Comparison of ENCODE assay signal across 1 cellular context in the genomic region with DNA sequence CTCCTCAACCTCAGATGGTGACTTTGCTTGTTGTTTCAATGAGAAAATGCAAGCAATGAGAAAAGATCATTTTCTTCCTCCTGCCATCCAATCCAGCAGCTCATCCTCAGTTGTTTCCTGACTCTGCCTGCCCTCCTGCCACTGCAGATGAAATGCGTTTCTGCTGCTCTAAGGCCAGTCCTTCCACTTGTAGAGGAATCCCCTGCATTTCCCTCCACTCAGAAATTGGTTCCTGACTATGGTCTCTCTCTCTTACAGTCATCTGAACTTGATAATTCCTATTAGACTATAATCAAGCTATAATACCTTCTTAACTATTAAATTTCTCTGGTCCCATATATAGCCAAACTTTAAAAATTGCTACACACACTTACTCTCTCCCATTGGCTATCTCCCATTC.
TF ChIP-seq lines count a peak whose summit lies in the region.

No MANE protein-coding gene starts in this region.

TF ChIP-seq in HEK293, 187 proteins besides CTCF, POLR2A, EP300 and RAD21 (continued from another document):
- TF ChIP-seq REST (tag by site-specific recombination; IDR thresholded peaks at IDR 0.05), result no peak
- no peak for TF ChIP-seq PRDM10 (tag by site-specific recombination; IDR thresholded peaks at IDR 0.05)
- no peak for TF ChIP-seq ZBTB49 (tag by site-specific recombination; IDR thresholded peaks at IDR 0.05; ENCODE audit: low read depth)
- no peak for TF ChIP-seq ZNF366 (tag by site-specific recombination; conservative IDR thresholded peaks at IDR 0.05)
- TF ChIP-seq GLIS1 (tag by site-specific recombination; IDR thresholded peaks at IDR 0.05), result no peak
- TF ChIP-seq ZSCAN16 (tag by site-specific recombination; IDR thresholded peaks at IDR 0.05), result no peak
- TF ChIP-seq ZNF155 (tag by site-specific recombination; IDR thresholded peaks at IDR 0.05), result no peak
- no peak for TF ChIP-seq ZFP41 (tag by site-specific recombination; IDR thresholded peaks at IDR 0.05; ENCODE audit: borderline replicate concordance)
- TF ChIP-seq ZNF558 (tag by site-specific recombination; IDR thresholded peaks at IDR 0.05), result peak; percentile 97
- peak; percentile 68 for TF ChIP-seq ZBTB17 (tag by site-specific recombination; IDR thresholded peaks at IDR 0.05)
- no peak for TF ChIP-seq ZNF623 (tag by site-specific recombination; IDR thresholded peaks at IDR 0.05)
- no peak for TF ChIP-seq YY2 (tag by site-specific recombination; IDR thresholded peaks at IDR 0.05)
